15 cellular contexts compared by ENCODE assay signal in the genomic region with DNA sequence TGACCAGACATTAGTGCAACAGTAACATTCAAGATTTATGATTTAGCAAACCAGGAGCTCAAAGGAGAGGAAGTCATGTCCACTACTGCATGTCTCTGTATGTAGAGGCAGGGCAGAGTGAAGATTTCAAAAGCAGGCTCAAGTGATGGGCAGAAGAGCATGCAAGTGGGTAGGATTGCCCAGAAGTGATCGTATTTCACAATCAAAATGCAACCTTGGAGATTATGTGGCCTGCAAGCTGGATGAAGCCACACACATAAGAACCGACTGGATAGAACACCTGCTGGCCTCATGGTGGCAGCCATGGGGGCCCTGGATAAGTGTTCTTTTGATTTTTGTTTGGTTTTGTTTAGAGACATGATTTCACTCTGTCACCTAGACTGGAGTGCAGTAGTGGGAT.
"Had no signal": no experiment of that assay in that cellular context is flagged by ENCODE, and none has a peak within 500 bp of the region (broad histone marks: within the 10 kb centered on the region; RNA-seq: fewer than 3 reads in every experiment).

No MANE protein-coding gene starts in this region.

- DNase-seq: activated CD4-positive, alpha-beta T cell treated with anti-CD3 and anti-CD28 coated beads, Interleukin-2, amount 50 U/mL, for 1 hour; activated CD4-positive, CD25-positive, alpha-beta regulatory T cell treated with anti-CD3 and anti-CD28 coated beads, Interleukin-2, amount 50 U/mL, for 72 hours; activated CD8-positive, alpha-beta T cell treated with anti-CD3 and anti-CD28 coated beads, Interleukin-2, amount 10 ng/mL, durations not matched to agents 7 days and 5 days; activated gamma-delta T cell treated with Interleukin-2 at 50 U/mL for 16 hours; activated T-cell treated with anti-CD3 and anti-CD28 coated beads, Interleukin-2, amount 50 U/mL, for 1 hour; aorta; left lung; naive thymus-derived CD4-positive, alpha-beta T cell; occipital lobe; posterior cingulate gyrus; small intestine; transverse colon; uterus; WERI-Rb-1 had no signal

- FAIRE-seq: endometrium, small intestine had no signal
